Comparison of ENCODE assay signal across 1 cellular context in genomic region chr11:108008656-108009496, GRCh38.
TF ChIP-seq lines count a peak whose summit lies in the region.

Gene CUL5, plus strand, starts transcription at chr11:108008898. Its CDS starts 451 bp downstream, at chr11:108009349.

TF ChIP-seq in HepG2, 621 proteins besides CTCF, POLR2A, EP300 and RAD21 (continued from another document and continues in another):
- TF ChIP-seq MYPOP (CRISPR knock-in tag; IDR thresholded peaks at IDR 0.05) (peak; percentile 52; the same call in 1 of the 2 replicates), ZNF205 (CRISPR knock-in tag; IDR thresholded peaks at IDR 0.05) (peak; percentile 18), SMARCE1 (IDR thresholded peaks at IDR 0.05; ENCODE audit: borderline replicate concordance) (no peak), ZNF619 (CRISPR knock-in tag; IDR thresholded peaks at IDR 0.05) (no peak), REXO4 (CRISPR knock-in tag; IDR thresholded peaks at IDR 0.05; ENCODE audit: borderline replicate concordance) (no peak), ZNF142 (CRISPR knock-in tag; IDR thresholded peaks at IDR 0.05) (peak; percentile 37; the same call in 1 of the 2 replicates), ZNF230 (CRISPR knock-in tag; IDR thresholded peaks at IDR 0.05) (peak; percentile 88), NPAS2 (CRISPR knock-in tag; IDR thresholded peaks at IDR 0.05; ENCODE audit: borderline replicate concordance) (no peak), KLF11 (CRISPR knock-in tag; IDR thresholded peaks at IDR 0.05) (peak; percentile 81; the same call in 1 of the 2 replicates), PHF8 (CRISPR knock-in tag; IDR thresholded peaks at IDR 0.05) (peak; percentile 100), SRSF4 (IDR thresholded peaks at IDR 0.05; ENCODE audit: low read depth, low read length, poor library complexity, severe bottlenecking) (no peak), MBD4 (IDR thresholded peaks at IDR 0.05; ENCODE audit: borderline replicate concordance, low read length) (no peak), SATB2 (CRISPR knock-in tag; IDR thresholded peaks at IDR 0.05) (no peak; the same call in 1 of the 2 replicates), ATM (IDR thresholded peaks at IDR 0.05; ENCODE audit: borderline replicate concordance) (no peak), ESRRA (CRISPR knock-in tag; IDR thresholded peaks at IDR 0.05; ENCODE audit: low read depth) (peak; percentile 27; the same call in 1 of the 2 replicates), RORA (CRISPR knock-in tag; IDR thresholded peaks at IDR 0.05) (0 out of 2 replicates have a peak, but pooled peaks have one; percentile 17), KDM6A (CRISPR knock-in tag; IDR thresholded peaks at IDR 0.05; ENCODE audit: low read depth) (no peak), DRAP1 (CRISPR knock-in tag; IDR thresholded peaks at IDR 0.05) (peak; percentile 6; the same call in 1 of the 2 replicates), SMC3 (IDR thresholded peaks at IDR 0.05; ENCODE audit: low read length) (no peak; the same call in 1 of the 2 replicates), RBM22 (optimal IDR thresholded peaks at IDR 0.05; ENCODE audit: low read length) (no peak), MAFK (conservative IDR thresholded peaks at IDR 0.05 in 1 of 2, IDR thresholded peaks at IDR 0.05 in 1 of 2; ENCODE audit: low read length in 2 of 2) (no peak), ZNF558 (CRISPR knock-in tag; IDR thresholded peaks at IDR 0.05; ENCODE audit: borderline replicate concordance) (peak; percentile 66; the same call in 1 of the 2 replicates), ZNF678 (CRISPR knock-in tag; IDR thresholded peaks at IDR 0.05) (no peak), ZNF451 (CRISPR knock-in tag; IDR thresholded peaks at IDR 0.05) (peak; percentile 91; the same call in 1 of the 2 replicates), IRF1 (CRISPR knock-in tag; IDR thresholded peaks at IDR 0.05; ENCODE audit: low read depth) (peak; percentile 33; the same call in 1 of the 2 replicates), MTF1 (CRISPR knock-in tag; IDR thresholded peaks at IDR 0.05) (peak; percentile 81)
- TF ChIP-seq, protein P1, sequence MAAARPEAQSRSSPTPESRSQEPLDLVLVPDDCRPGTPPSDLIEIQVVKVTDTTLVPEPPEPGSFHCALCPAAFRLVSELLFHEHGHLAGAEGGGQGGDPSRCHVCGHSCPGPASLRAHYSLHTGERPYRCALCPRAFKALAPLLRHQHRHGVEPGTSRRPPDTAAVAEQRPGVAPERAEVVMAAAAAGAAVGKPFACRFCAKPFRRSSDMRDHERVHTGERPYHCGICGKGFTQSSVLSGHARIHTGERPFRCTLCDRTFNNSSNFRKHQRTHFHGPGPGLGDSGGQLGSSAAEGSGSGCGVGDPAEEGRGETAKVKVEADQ (CRISPR knock-in tag; IDR thresholded peaks at IDR 0.05; ENCODE audit: borderline replicate concordance) = no peak
- TF ChIP-seq, protein P2, sequence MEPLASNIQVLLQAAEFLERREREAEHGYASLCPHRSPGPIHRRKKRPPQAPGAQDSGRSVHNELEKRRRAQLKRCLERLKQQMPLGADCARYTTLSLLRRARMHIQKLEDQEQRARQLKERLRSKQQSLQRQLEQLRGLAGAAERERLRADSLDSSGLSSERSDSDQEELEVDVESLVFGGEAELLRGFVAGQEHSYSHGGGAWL (CRISPR knock-in tag; IDR thresholded peaks at IDR 0.05) = peak; percentile 73
- TF ChIP-seq, protein P3, sequence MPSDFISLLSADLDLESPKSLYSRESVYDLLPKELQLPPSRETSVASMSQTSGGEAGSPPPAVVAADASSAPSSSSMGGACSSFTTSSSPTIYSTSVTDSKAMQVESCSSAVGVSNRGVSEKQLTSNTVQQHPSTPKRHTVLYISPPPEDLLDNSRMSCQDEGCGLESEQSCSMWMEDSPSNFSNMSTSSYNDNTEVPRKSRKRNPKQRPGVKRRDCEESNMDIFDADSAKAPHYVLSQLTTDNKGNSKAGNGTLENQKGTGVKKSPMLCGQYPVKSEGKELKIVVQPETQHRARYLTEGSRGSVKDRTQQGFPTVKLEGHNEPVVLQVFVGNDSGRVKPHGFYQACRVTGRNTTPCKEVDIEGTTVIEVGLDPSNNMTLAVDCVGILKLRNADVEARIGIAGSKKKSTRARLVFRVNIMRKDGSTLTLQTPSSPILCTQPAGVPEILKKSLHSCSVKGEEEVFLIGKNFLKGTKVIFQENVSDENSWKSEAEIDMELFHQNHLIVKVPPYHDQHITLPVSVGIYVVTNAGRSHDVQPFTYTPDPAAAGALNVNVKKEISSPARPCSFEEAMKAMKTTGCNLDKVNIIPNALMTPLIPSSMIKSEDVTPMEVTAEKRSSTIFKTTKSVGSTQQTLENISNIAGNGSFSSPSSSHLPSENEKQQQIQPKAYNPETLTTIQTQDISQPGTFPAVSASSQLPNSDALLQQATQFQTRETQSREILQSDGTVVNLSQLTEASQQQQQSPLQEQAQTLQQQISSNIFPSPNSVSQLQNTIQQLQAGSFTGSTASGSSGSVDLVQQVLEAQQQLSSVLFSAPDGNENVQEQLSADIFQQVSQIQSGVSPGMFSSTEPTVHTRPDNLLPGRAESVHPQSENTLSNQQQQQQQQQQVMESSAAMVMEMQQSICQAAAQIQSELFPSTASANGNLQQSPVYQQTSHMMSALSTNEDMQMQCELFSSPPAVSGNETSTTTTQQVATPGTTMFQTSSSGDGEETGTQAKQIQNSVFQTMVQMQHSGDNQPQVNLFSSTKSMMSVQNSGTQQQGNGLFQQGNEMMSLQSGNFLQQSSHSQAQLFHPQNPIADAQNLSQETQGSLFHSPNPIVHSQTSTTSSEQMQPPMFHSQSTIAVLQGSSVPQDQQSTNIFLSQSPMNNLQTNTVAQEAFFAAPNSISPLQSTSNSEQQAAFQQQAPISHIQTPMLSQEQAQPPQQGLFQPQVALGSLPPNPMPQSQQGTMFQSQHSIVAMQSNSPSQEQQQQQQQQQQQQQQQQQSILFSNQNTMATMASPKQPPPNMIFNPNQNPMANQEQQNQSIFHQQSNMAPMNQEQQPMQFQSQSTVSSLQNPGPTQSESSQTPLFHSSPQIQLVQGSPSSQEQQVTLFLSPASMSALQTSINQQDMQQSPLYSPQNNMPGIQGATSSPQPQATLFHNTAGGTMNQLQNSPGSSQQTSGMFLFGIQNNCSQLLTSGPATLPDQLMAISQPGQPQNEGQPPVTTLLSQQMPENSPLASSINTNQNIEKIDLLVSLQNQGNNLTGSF (CRISPR knock-in tag; IDR thresholded peaks at IDR 0.05) = no peak
- TF ChIP-seq, protein P4, sequence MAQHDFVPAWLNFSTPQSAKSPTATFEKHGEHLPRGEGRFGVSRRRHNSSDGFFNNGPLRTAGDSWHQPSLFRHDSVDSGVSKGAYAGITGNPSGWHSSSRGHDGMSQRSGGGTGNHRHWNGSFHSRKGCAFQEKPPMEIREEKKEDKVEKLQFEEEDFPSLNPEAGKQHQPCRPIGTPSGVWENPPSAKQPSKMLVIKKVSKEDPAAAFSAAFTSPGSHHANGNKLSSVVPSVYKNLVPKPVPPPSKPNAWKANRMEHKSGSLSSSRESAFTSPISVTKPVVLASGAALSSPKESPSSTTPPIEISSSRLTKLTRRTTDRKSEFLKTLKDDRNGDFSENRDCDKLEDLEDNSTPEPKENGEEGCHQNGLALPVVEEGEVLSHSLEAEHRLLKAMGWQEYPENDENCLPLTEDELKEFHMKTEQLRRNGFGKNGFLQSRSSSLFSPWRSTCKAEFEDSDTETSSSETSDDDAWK (CRISPR knock-in tag; IDR thresholded peaks at IDR 0.05) = no peak
- TF ChIP-seq, protein P5, sequence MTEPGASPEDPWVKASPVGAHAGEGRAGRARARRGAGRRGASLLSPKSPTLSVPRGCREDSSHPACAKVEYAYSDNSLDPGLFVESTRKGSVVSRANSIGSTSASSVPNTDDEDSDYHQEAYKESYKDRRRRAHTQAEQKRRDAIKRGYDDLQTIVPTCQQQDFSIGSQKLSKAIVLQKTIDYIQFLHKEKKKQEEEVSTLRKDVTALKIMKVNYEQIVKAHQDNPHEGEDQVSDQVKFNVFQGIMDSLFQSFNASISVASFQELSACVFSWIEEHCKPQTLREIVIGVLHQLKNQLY (CRISPR knock-in tag; IDR thresholded peaks at IDR 0.05) = no peak
- TF ChIP-seq, protein P6, sequence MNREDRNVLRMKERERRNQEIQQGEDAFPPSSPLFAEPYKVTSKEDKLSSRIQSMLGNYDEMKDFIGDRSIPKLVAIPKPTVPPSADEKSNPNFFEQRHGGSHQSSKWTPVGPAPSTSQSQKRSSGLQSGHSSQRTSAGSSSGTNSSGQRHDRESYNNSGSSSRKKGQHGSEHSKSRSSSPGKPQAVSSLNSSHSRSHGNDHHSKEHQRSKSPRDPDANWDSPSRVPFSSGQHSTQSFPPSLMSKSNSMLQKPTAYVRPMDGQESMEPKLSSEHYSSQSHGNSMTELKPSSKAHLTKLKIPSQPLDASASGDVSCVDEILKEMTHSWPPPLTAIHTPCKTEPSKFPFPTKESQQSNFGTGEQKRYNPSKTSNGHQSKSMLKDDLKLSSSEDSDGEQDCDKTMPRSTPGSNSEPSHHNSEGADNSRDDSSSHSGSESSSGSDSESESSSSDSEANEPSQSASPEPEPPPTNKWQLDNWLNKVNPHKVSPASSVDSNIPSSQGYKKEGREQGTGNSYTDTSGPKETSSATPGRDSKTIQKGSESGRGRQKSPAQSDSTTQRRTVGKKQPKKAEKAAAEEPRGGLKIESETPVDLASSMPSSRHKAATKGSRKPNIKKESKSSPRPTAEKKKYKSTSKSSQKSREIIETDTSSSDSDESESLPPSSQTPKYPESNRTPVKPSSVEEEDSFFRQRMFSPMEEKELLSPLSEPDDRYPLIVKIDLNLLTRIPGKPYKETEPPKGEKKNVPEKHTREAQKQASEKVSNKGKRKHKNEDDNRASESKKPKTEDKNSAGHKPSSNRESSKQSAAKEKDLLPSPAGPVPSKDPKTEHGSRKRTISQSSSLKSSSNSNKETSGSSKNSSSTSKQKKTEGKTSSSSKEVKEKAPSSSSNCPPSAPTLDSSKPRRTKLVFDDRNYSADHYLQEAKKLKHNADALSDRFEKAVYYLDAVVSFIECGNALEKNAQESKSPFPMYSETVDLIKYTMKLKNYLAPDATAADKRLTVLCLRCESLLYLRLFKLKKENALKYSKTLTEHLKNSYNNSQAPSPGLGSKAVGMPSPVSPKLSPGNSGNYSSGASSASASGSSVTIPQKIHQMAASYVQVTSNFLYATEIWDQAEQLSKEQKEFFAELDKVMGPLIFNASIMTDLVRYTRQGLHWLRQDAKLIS (CRISPR knock-in tag; IDR thresholded peaks at IDR 0.05) = peak; percentile 49; the same call in 1 of the 2 replicates
- TF ChIP-seq, protein P7, sequence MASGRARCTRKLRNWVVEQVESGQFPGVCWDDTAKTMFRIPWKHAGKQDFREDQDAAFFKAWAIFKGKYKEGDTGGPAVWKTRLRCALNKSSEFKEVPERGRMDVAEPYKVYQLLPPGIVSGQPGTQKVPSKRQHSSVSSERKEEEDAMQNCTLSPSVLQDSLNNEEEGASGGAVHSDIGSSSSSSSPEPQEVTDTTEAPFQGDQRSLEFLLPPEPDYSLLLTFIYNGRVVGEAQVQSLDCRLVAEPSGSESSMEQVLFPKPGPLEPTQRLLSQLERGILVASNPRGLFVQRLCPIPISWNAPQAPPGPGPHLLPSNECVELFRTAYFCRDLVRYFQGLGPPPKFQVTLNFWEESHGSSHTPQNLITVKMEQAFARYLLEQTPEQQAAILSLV (CRISPR knock-in tag; IDR thresholded peaks at IDR 0.05; ENCODE audit: borderline replicate concordance) = peak; percentile 97
- TF ChIP-seq, protein P8, sequence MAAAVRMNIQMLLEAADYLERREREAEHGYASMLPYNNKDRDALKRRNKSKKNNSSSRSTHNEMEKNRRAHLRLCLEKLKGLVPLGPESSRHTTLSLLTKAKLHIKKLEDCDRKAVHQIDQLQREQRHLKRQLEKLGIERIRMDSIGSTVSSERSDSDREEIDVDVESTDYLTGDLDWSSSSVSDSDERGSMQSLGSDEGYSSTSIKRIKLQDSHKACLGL (CRISPR knock-in tag; IDR thresholded peaks at IDR 0.05) = peak; percentile 87
